ENCODE assay signal across 1 cellular context in the genomic region with DNA sequence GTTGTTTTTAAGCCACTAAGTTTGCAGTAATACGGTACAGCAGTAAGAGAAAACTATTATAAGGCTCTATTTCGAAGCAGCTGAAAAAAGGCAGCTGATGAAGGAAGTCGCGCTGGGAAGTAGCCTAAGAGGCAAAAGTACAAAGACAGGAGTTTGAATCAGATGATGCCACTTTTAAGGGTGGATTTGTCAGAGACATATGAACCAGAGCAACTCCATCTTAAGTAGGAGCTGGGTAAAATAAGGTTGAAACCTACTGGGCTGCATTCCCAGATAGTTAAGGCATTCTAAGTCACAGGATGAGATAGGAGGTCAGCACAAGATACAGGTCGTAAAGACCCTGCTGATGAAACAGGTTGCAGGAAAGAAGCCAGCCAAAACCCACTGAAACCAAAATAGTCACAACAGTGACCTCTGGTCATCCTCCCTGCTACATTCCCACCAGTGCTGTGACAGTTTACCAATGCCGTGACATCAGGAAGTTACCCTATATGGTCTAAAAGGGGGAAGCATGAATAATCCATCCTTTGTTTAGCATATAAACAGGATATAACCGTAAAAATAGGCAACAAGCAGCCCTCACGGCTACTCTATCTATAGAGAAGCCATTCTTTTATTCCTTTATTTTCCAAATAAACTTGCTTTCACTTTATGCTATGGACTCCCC.
TF ChIP-seq lines count a peak whose summit lies in the region.

No MANE protein-coding gene starts in this region.

TF ChIP-seq in K562, 482 proteins besides CTCF, POLR2A, EP300 and RAD21 (continued from another document and continues in another):
- TF ChIP-seq NR2C2 (CRISPR knock-in tag; IDR thresholded peaks at IDR 0.05) (no peak), NR2C2 (tag; IDR thresholded peaks at IDR 0.05) (peak; percentile 63; the same call in 1 of the 2 replicates), ZNF766 (CRISPR knock-in tag; conservative IDR thresholded peaks at IDR 0.05) (peak; percentile 87), DMBX1 (CRISPR knock-in tag; IDR thresholded peaks at IDR 0.05; ENCODE audit: borderline replicate concordance) (peak; percentile 96), PTTG1 (tag; IDR thresholded peaks at IDR 0.05; ENCODE audit: low read depth) (peak; percentile 78), EGR1 (conservative IDR thresholded peaks at IDR 0.05) (no peak), ZNF324 (CRISPR knock-in tag; IDR thresholded peaks at IDR 0.05) (0 out of 2 replicates have a peak, but pooled peaks have one; percentile 19), ZNF644 (tag; IDR thresholded peaks at IDR 0.05; ENCODE audit: low read depth) (peak; percentile 52; the same call in 1 of the 2 replicates), ZSCAN32 (CRISPR knock-in tag; IDR thresholded peaks at IDR 0.05) (0 out of 2 replicates have a peak, but pooled peaks have one; percentile 20), BCL6 (CRISPR knock-in tag; IDR thresholded peaks at IDR 0.05) (peak; percentile 82; the same call in 1 of the 2 replicates), ETV1 (tag; conservative IDR thresholded peaks at IDR 0.05; ENCODE audit: low read depth) (peak; percentile 50), ZBTB17 (CRISPR knock-in tag; IDR thresholded peaks at IDR 0.05) (peak; percentile 68; the same call in 1 of the 2 replicates), TFAM (CRISPR knock-in tag; conservative IDR thresholded peaks at IDR 0.05) (no peak), FOXK1 (CRISPR knock-in tag; IDR thresholded peaks at IDR 0.05; ENCODE audit: borderline replicate concordance) (no peak), ZNF507 (tag; conservative IDR thresholded peaks at IDR 0.05) (no peak), CXXC5 (CRISPR knock-in tag; IDR thresholded peaks at IDR 0.05) (peak; percentile 58), HIVEP1 (CRISPR knock-in tag; IDR thresholded peaks at IDR 0.05) (peak; percentile 74; the same call in 1 of the 2 replicates), ZNF589 (CRISPR knock-in tag; IDR thresholded peaks at IDR 0.05; ENCODE audit: low read depth) (peak; percentile 97), JUND (IDR thresholded peaks at IDR 0.05; ENCODE audit: borderline replicate concordance, low read depth, low read length) (no peak), JUND (tag; IDR thresholded peaks at IDR 0.05; ENCODE audit: borderline replicate concordance, low read depth, low read length) (no peak), NR2C1 (IDR thresholded peaks at IDR 0.05) (no peak), NR2C1 (tag; IDR thresholded peaks at IDR 0.05) (0 out of 2 replicates have a peak, but pooled peaks have one; percentile 37), XRCC3 (IDR thresholded peaks at IDR 0.05) (no peak), MEF2D (tag; conservative IDR thresholded peaks at IDR 0.05; ENCODE audit: low read depth) (peak; percentile 63; the same call in 1 of the 2 replicates), CEBPG (CRISPR knock-in tag; IDR thresholded peaks at IDR 0.05) (0 out of 2 replicates have a peak, but pooled peaks have one; percentile 22), CEBPG (tag; conservative IDR thresholded peaks at IDR 0.05 in 1 of 2, IDR thresholded peaks at IDR 0.05 in 1 of 2) (peak in 1 of 2 experiments; percentile 68; a peak in 2 of 4 replicates), SMAD4 (CRISPR knock-in tag; conservative IDR thresholded peaks at IDR 0.05) (peak; percentile 94), ZNF311 (CRISPR knock-in tag; IDR thresholded peaks at IDR 0.05) (peak; percentile 87), SRF (CRISPR knock-in tag; IDR thresholded peaks at IDR 0.05) (peak in 1 of 2 experiments; percentile 73; a peak in 2 of 4 replicates), GATA2 (CRISPR knock-in tag; IDR thresholded peaks at IDR 0.05) (no peak), ZEB2 (IDR thresholded peaks at IDR 0.05) (no peak), ZNF561 (CRISPR knock-in tag; conservative IDR thresholded peaks at IDR 0.05) (0 out of 2 replicates have a peak, but pooled peaks have one; percentile 65), ZNF134 (CRISPR knock-in tag; conservative IDR thresholded peaks at IDR 0.05) (peak; percentile 27; the same call in 1 of the 2 replicates), BACH1 (tag; IDR thresholded peaks at IDR 0.05) (peak; percentile 90), POLR2B (IDR thresholded peaks at IDR 0.05; ENCODE audit: low read depth, partially characterized antibody) (no peak), MECOM (CRISPR knock-in tag; IDR thresholded peaks at IDR 0.05) (0 out of 2 replicates have a peak, but pooled peaks have one; percentile 49)
- TF ChIP-seq, protein P1, sequence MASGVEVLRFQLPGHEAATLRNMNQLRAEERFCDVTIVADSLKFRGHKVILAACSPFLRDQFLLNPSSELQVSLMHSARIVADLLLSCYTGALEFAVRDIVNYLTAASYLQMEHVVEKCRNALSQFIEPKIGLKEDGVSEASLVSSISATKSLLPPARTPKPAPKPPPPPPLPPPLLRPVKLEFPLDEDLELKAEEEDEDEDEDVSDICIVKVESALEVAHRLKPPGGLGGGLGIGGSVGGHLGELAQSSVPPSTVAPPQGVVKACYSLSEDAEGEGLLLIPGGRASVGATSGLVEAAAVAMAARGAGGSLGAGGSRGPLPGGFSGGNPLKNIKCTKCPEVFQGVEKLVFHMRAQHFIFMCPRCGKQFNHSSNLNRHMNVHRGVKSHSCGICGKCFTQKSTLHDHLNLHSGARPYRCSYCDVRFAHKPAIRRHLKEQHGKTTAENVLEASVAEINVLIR (CRISPR knock-in tag; IDR thresholded peaks at IDR 0.05) = 0 out of 2 replicates have a peak, but pooled peaks have one; percentile 15
- TF ChIP-seq, protein P2, sequence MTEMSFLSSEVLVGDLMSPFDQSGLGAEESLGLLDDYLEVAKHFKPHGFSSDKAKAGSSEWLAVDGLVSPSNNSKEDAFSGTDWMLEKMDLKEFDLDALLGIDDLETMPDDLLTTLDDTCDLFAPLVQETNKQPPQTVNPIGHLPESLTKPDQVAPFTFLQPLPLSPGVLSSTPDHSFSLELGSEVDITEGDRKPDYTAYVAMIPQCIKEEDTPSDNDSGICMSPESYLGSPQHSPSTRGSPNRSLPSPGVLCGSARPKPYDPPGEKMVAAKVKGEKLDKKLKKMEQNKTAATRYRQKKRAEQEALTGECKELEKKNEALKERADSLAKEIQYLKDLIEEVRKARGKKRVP (CRISPR knock-in tag; IDR thresholded peaks at IDR 0.05) = peak; percentile 68
- TF ChIP-seq, protein P3, sequence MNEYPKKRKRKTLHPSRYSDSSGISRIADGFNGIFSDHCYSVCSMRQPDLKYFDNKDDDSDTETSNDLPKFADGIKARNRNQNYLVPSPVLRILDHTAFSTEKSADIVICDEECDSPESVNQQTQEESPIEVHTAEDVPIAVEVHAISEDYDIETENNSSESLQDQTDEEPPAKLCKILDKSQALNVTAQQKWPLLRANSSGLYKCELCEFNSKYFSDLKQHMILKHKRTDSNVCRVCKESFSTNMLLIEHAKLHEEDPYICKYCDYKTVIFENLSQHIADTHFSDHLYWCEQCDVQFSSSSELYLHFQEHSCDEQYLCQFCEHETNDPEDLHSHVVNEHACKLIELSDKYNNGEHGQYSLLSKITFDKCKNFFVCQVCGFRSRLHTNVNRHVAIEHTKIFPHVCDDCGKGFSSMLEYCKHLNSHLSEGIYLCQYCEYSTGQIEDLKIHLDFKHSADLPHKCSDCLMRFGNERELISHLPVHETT (CRISPR knock-in tag; conservative IDR thresholded peaks at IDR 0.05 in 1 of 2, IDR thresholded peaks at IDR 0.05 in 1 of 2) = peak in 1 of 2 experiments; percentile 63; a peak in 1 of 4 replicates
- TF ChIP-seq, protein P4, sequence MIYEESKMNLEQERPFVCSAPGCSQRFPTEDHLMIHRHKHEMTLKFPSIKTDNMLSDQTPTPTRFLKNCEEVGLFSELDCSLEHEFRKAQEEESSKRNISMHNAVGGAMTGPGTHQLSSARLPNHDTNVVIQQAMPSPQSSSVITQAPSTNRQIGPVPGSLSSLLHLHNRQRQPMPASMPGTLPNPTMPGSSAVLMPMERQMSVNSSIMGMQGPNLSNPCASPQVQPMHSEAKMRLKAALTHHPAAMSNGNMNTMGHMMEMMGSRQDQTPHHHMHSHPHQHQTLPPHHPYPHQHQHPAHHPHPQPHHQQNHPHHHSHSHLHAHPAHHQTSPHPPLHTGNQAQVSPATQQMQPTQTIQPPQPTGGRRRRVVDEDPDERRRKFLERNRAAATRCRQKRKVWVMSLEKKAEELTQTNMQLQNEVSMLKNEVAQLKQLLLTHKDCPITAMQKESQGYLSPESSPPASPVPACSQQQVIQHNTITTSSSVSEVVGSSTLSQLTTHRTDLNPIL (CRISPR knock-in tag; IDR thresholded peaks at IDR 0.05) = peak; percentile 65; the same call in 1 of the 2 replicates
- TF ChIP-seq, protein P5, sequence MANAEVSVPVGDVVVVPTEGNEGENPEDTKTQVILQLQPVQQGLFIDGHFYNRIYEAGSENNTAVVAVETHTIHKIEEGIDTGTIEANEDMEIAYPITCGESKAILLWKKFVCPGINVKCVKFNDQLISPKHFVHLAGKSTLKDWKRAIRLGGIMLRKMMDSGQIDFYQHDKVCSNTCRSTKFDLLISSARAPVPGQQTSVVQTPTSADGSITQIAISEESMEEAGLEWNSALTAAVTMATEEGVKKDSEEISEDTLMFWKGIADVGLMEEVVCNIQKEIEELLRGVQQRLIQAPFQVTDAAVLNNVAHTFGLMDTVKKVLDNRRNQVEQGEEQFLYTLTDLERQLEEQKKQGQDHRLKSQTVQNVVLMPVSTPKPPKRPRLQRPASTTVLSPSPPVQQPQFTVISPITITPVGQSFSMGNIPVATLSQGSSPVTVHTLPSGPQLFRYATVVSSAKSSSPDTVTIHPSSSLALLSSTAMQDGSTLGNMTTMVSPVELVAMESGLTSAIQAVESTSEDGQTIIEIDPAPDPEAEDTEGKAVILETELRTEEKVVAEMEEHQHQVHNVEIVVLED (CRISPR knock-in tag; IDR thresholded peaks at IDR 0.05) = peak; percentile 33; the same call in 1 of the 2 replicates
- TF ChIP-seq, protein P6, sequence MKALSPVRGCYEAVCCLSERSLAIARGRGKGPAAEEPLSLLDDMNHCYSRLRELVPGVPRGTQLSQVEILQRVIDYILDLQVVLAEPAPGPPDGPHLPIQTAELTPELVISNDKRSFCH (CRISPR knock-in tag; IDR thresholded peaks at IDR 0.05) = peak; percentile 28; the same call in 1 of the 2 replicates
- TF ChIP-seq, protein P6 (tag; IDR thresholded peaks at IDR 0.05) = 0 out of 2 replicates have a peak, but pooled peaks have one; percentile 31
- TF ChIP-seq, protein P7, sequence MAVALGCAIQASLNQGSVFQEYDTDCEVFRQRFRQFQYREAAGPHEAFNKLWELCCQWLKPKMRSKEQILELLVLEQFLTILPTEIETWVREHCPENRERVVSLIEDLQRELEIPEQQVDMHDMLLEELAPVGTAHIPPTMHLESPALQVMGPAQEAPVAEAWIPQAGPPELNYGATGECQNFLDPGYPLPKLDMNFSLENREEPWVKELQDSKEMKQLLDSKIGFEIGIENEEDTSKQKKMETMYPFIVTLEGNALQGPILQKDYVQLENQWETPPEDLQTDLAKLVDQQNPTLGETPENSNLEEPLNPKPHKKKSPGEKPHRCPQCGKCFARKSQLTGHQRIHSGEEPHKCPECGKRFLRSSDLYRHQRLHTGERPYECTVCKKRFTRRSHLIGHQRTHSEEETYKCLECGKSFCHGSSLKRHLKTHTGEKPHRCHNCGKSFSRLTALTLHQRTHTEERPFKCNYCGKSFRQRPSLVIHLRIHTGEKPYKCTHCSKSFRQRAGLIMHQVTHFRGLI (CRISPR knock-in tag; IDR thresholded peaks at IDR 0.05) = peak; percentile 83; the same call in 1 of the 2 replicates
- TF ChIP-seq, protein P8, sequence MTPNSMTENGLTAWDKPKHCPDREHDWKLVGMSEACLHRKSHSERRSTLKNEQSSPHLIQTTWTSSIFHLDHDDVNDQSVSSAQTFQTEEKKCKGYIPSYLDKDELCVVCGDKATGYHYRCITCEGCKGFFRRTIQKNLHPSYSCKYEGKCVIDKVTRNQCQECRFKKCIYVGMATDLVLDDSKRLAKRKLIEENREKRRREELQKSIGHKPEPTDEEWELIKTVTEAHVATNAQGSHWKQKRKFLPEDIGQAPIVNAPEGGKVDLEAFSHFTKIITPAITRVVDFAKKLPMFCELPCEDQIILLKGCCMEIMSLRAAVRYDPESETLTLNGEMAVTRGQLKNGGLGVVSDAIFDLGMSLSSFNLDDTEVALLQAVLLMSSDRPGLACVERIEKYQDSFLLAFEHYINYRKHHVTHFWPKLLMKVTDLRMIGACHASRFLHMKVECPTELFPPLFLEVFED (CRISPR knock-in tag; conservative IDR thresholded peaks at IDR 0.05) = 0 out of 2 replicates have a peak, but pooled peaks have one; percentile 61
- TF ChIP-seq, protein P9, sequence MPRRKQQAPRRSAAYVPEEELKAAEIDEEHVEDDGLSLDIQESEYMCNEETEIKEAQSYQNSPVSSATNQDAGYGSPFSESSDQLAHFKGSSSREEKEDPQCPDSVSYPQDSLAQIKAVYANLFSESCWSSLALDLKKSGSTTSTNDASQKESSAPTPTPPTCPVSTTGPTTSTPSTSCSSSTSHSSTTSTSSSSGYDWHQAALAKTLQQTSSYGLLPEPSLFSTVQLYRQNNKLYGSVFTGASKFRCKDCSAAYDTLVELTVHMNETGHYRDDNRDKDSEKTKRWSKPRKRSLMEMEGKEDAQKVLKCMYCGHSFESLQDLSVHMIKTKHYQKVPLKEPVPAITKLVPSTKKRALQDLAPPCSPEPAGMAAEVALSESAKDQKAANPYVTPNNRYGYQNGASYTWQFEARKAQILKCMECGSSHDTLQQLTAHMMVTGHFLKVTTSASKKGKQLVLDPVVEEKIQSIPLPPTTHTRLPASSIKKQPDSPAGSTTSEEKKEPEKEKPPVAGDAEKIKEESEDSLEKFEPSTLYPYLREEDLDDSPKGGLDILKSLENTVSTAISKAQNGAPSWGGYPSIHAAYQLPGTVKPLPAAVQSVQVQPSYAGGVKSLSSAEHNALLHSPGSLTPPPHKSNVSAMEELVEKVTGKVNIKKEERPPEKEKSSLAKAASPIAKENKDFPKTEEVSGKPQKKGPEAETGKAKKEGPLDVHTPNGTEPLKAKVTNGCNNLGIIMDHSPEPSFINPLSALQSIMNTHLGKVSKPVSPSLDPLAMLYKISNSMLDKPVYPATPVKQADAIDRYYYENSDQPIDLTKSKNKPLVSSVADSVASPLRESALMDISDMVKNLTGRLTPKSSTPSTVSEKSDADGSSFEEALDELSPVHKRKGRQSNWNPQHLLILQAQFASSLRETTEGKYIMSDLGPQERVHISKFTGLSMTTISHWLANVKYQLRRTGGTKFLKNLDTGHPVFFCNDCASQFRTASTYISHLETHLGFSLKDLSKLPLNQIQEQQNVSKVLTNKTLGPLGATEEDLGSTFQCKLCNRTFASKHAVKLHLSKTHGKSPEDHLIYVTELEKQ (CRISPR knock-in tag; IDR thresholded peaks at IDR 0.05) = peak; percentile 84
